11 cellular contexts compared by ENCODE assay signal in genomic region chr1:89546082-89546889, GRCh38. TPM values are rescaled to one million over a fixed set of nuclear protein-coding genes. Genes with fewer than 3 reads are reported as not detected.
DNase-seq lines count a peak whose midpoint lies in the region; ATAC-seq lines count a peak whose summit lies in the region.
"Had no signal": no experiment of that assay in that cellular context is flagged by ENCODE, and none has a peak within 500 bp of the region (broad histone marks: within the 10 kb centered on the region; RNA-seq: fewer than 3 reads in every experiment).

No MANE protein-coding gene starts in this region.

- H3K4me3 Mint-ChIP-seq in activated CD4-positive, alpha-beta memory T cell treated with anti-CD3 and anti-CD28 coated beads for 36 hours: peak overlapping the region; percentile 27

- H3K27ac Mint-ChIP-seq in activated naive CD4-positive, alpha-beta T cell treated with anti-CD3 and anti-CD28 coated beads, Interleukin-2, amount 50 U/mL, for 72 hours: peak overlapping the region; percentile 91 to 97
- H3K27ac Mint-ChIP-seq in activated CD4-positive, alpha-beta memory T cell treated with anti-CD3 and anti-CD28 coated beads for 36 hours: peak overlapping the region; percentile 85

- intact Hi-C loops in activated CD4-positive, alpha-beta memory T cell treated with anti-CD3 and anti-CD28 coated beads for 36 hours (cut with micrococcal nuclease): loop anchor here (2.0 kb wide), 1 partner anchor 43 kb away; no protein-coding TSS in a partner anchor

- no peaks in the 10 kb centered on the region for H3K9me3 Mint-ChIP-seq in activated naive CD4-positive, alpha-beta T cell treated with anti-CD3 and anti-CD28 coated beads, Interleukin-2, amount 50 U/mL, for 72 hours
- no peaks in the 10 kb centered on the region for H3K9me3 Mint-ChIP-seq in activated CD4-positive, alpha-beta memory T cell treated with anti-CD3 and anti-CD28 coated beads for 36 hours

- DNase-seq in activated naive CD4-positive, alpha-beta T cell treated with anti-CD3 and anti-CD28 coated beads, Interleukin-2, amount 50 U/mL, for 72 hours (ENCODE audit: low spot score in 2 of 2): no peak
- no peak for DNase-seq in activated naive CD4-positive, alpha-beta T cell treated with anti-CD3 and anti-CD28 coated beads, Interleukin-2, amount 50 U/mL, for 16 hours
- DNase-seq in activated CD4-positive, alpha-beta memory T cell treated with anti-CD3 and anti-CD28 coated beads for 36 hours: peak; percentile 33
- DNase-seq in fibroblast of peridontal ligament (ENCODE audit: extremely low read depth) (peak; percentile 3), midbrain (lab: John Stamatoyannopoulos, UW) (no peak), NCI-H187 (lab: John Stamatoyannopoulos, UW) (no peak)
- DNase-seq: lower lobe of right lung, NCI-H187 treated with DMSO at 0.1 percent for 48 hours had no signal

- CTCF ChIA-PET in activated CD4-positive, alpha-beta memory T cell treated with anti-CD3 and anti-CD28 coated beads for 36 hours (lab: Charles Lee): interaction anchor here (0.7 to 2.0 kb wide), 6 partner anchors 54 to 217 kb away, joined by 3 to 14 read pairs (median 4); no protein-coding TSS in a partner anchor

- H3K27me3 Mint-ChIP-seq in activated CD4-positive, alpha-beta memory T cell treated with anti-CD3 and anti-CD28 coated beads for 36 hours: no peaks in the 10 kb centered on the region

- peaks cover 12 to 30% of the 10 kb centered on the region in 2 donors for H3K36me3 Mint-ChIP-seq in activated naive CD4-positive, alpha-beta T cell treated with anti-CD3 and anti-CD28 coated beads, Interleukin-2, amount 50 U/mL, for 72 hours
- H3K36me3 Mint-ChIP-seq in activated CD4-positive, alpha-beta memory T cell treated with anti-CD3 and anti-CD28 coated beads for 36 hours: peaks cover 33% of the 10 kb centered on the region

- H3K27ac ChIP-seq in temporal lobe (ENCODE audit: low read depth, low read length): peak overlapping the region; percentile 46
- H3K27ac ChIP-seq: lower lobe of right lung, SK-N-MC had no signal

- H3K4me1 Mint-ChIP-seq in activated CD4-positive, alpha-beta memory T cell treated with anti-CD3 and anti-CD28 coated beads for 36 hours (ENCODE audit: low read depth): peaks cover 86% of the 10 kb centered on the region

- POLR2A ChIA-PET in activated CD4-positive, alpha-beta memory T cell treated with anti-CD3 and anti-CD28 coated beads for 36 hours (lab: Charles Lee): interaction anchor here (1.0 to 3.7 kb wide), 9 partner anchors 10 to 429 kb away, joined by 3 to 32 read pairs (median 5); partner anchors contain the start of genes LRRC8B and LRRC8C

- ATAC-seq in activated naive CD4-positive, alpha-beta T cell treated with anti-CD3 and anti-CD28 coated beads, Interleukin-2, amount 50 U/mL, for 72 hours: peak; percentile 49 to 53
- ATAC-seq in GM21447 (IDR thresholded peaks at IDR 0.05; ENCODE audit: unreplicated experiment): no peak

RNA-seq across cellular contexts. Expression of gene LRRC8B, which starts 21.7 kb away (rescaled TPM):
- 10 to 100 TPM; 31.1 to 47.9 TPM for total RNA-seq in activated naive CD4-positive, alpha-beta T cell treated with anti-CD3 and anti-CD28 coated beads, Interleukin-2, amount 50 U/mL, for 72 hours
- total RNA-seq in activated CD4-positive, alpha-beta memory T cell treated with anti-CD3 and anti-CD28 coated beads for 36 hours: 10 to 100 TPM; 41.1 to 42.1 TPM
- 35.4 TPM for total RNA-seq in temporal lobe

Comparison
In these comparisons a context has a peak if more than half of its experiments do, and no peak if none do; other contexts are left out.
1. DNase-seq: peak in activated CD4-positive, alpha-beta memory T cell treated with anti-CD3 and anti-CD28 coated beads for 36 hours (single experiment) and fibroblast of peridontal ligament (single experiment); none in activated naive CD4-positive, alpha-beta T cell treated with anti-CD3 and anti-CD28 coated beads, Interleukin-2, amount 50 U/mL, for 72 hours (0 of 2), activated naive CD4-positive, alpha-beta T cell treated with anti-CD3 and anti-CD28 coated beads, Interleukin-2, amount 50 U/mL, for 16 hours (single experiment), midbrain (single experiment) and NCI-H187 (0 of 2).